ENCODE assay signal across 5 cellular contexts in the genomic region with DNA sequence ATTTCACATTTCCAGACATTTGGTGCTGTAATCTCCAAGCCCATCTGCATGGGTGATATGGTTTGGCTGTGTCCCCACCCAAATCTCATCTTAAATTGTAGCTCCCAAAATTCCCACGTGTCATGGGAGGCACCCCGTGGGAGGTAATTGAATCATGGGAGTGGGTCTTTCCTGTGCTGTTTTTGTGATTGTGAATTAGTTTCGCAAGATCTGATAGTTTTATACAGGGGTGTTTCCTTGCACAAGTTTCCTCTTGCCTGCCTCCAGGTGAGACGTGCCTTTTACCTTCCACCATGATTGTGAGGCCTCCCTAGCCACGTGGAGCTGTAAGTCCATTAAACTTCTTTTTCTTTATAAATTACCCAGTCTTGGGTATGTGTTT. TPM values are rescaled to one million over a fixed set of nuclear protein-coding genes. Genes with fewer than 3 reads are reported as not detected.
"Had no signal": no experiment of that assay in that cellular context is flagged by ENCODE, and none has a peak within 500 bp of the region (broad histone marks: within the 10 kb centered on the region; RNA-seq: fewer than 3 reads in every experiment).

No MANE protein-coding gene starts in this region.

RNA-seq across cellular contexts. Expression of gene SOWAHA, which starts 10.4 kb away (rescaled TPM):
- total RNA-seq: GM23248, HFFc6, HT1080, IMR-90 had no signal
- polyA plus RNA-seq: GM23248 had no signal

RNA-seq across cellular contexts. Expression of gene CCNI2, which starts 55.5 kb away (rescaled TPM):
- total RNA-seq: GM23248, H4, HFFc6, HT1080, IMR-90 had no signal
- polyA plus RNA-seq: IMR-90 had no signal
